Comparison of ENCODE assay signal across 11 cellular contexts in the genomic region with DNA sequence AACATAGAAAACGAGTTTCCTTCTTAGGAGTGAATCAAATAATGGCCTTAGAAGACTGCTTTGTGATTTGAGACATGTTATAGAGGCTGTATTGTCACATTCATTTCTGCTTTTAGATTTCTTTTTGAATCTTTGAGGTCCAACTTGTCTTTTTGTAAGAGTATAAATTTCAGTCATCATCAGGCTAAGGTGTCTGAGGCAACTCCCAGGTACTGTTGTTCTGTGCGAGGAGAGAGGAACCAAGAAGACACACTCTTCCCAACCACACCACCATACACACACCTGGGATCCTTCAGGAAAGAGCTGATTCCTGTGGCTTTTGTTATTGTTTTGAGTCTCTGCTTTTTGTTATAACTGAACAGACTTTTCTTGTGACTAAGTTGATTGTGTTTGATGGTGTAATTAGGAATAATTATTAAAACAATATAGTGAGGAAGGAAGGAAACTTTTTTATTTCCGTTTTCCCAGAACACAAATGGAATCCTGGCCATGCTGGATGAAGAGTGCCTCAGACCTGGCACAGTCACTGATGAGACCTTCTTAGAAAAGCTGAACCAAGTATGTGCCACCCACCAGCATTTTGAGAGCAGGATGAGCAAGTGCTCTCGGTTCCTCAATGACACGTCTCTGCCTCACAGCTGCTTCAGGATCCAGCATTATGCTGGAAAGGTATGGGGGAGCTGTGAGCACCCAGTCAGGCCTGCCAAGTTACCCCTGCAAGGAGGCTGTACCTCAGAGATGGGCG.
DNase-seq lines count a peak whose midpoint lies in the region; ATAC-seq, FAIRE-seq and TF ChIP-seq lines count a peak whose summit lies in the region.
"Had no signal": no experiment of that assay in that cellular context is flagged by ENCODE, and none has a peak within 500 bp of the region (broad histone marks: within the 10 kb centered on the region; RNA-seq: fewer than 3 reads in every experiment).

No MANE protein-coding gene starts in this region.

- peak overlapping the region; percentile 10 for H3K9ac ChIP-seq in endothelial cell of umbilical vein (replicated peaks; ENCODE audit: extremely low read depth, insufficient read depth, low read length)
- H3K9ac ChIP-seq: KMS-11 had no signal

- DNase-seq in CD1c-positive myeloid dendritic cell (ENCODE audit: extremely low spot score) (peak; percentile 90), HT1080 (ENCODE audit: low read depth) (peak; percentile 21), endothelial cell of umbilical vein (ENCODE audit: low read depth, low spot score) (peak; percentile 77), GF-D8 (lab: John Stamatoyannopoulos, UW) (no peak), NCI-H2029 treated with DMSO at 0.1 percent for 48 hours (lab: John Stamatoyannopoulos, UW) (no peak), SHP77 (lab: John Stamatoyannopoulos, UW) (no peak), NCI-H226 (no peak)
- DNase-seq: activated naive CD4-positive, alpha-beta T cell; NCI-H69 had no signal

- TF ChIP-seq CTCF in endothelial cell of umbilical vein (IDR thresholded peaks at IDR 0.05; ENCODE audit: extremely low read depth in 1 of 2, insufficient read depth in 1 of 2, low read depth in 1 of 2, low read length in 2 of 2): no peak

- peak overlapping the region; percentile 21 for H2AFZ ChIP-seq in endothelial cell of umbilical vein (ENCODE audit: low read depth, low read length)

- TF ChIP-seq POLR2A in endothelial cell of umbilical vein (IDR thresholded peaks at IDR 0.05; ENCODE audit: low read depth, low read length): no peak

- intact Hi-C loops in endothelial cell of umbilical vein (cut with micrococcal nuclease): loop anchor here (1.0 to 10.0 kb wide), 5 partner anchors 8 to 351 kb away; no protein-coding TSS in a partner anchor

- no peaks in the 10 kb centered on the region for H4K20me1 ChIP-seq in endothelial cell of umbilical vein (replicated peaks; ENCODE audit: control insufficient read depth, extremely low read depth, insufficient read depth, low read length)

- peak overlapping the region; percentile 77 for H3K27ac ChIP-seq in endothelial cell of umbilical vein (ENCODE audit: insufficient read depth, low read depth, low read length)
- H3K27ac ChIP-seq: KMS-11 had no signal

- no peaks in the 10 kb centered on the region for H3K9me3 ChIP-seq in endothelial cell of umbilical vein (replicated peaks; ENCODE audit: control insufficient read depth, insufficient read depth, low read length)

- H3K36me3 ChIP-seq in endothelial cell of umbilical vein (ENCODE audit: control insufficient read depth in 2 of 2, extremely low read depth in 1 of 2, insufficient read depth in 2 of 2, low read length in 2 of 2): no peaks in the 10 kb centered on the region

- no TSS peak for BruUV-seq in endothelial cell of umbilical vein (replicated peaks; lab: Mats Ljungman, UMichigan)

- H3K4me2 ChIP-seq in endothelial cell of umbilical vein (ENCODE audit: insufficient read depth, low read length): peak overlapping the region; percentile 30
- H3K4me2 ChIP-seq: KMS-11 had no signal

- H3K4me1 ChIP-seq in endothelial cell of umbilical vein (ENCODE audit: control insufficient read depth, extremely low read depth, insufficient read depth, low read length): peaks cover 50% of the 10 kb centered on the region

- H3K9me1 ChIP-seq in endothelial cell of umbilical vein (replicated peaks; ENCODE audit: control insufficient read depth, extremely low read depth, insufficient read depth, low read length): no peaks in the 10 kb centered on the region

- FAIRE-seq in endothelial cell of umbilical vein (lab: Jason Lieb, UNC): peak; percentile 95

- H3K27me3 ChIP-seq in endothelial cell of umbilical vein (ENCODE audit: control insufficient read depth in 2 of 2, insufficient read depth in 2 of 2, low read length in 2 of 2): no peaks in the 10 kb centered on the region

- CTCF ChIA-PET in endothelial cell of umbilical vein (lab: Charles Lee): interaction anchor here (1.0 to 1.8 kb wide), 7 partner anchors 9 to 167 kb away, joined by 3 to 6 read pairs (median 4); a partner anchor contains a TSS

- ATAC-seq in GM18868 (IDR thresholded peaks at IDR 0.05; ENCODE audit: unreplicated experiment): peak; percentile 88

- POLR2A ChIA-PET in endothelial cell of umbilical vein (lab: Charles Lee): no interaction called here

- H3K79me2 ChIP-seq in endothelial cell of umbilical vein (ENCODE audit: control insufficient read depth, insufficient read depth, low read length): no peaks in the 10 kb centered on the region

- dilution Hi-C loops in endothelial cell of umbilical vein (cut with MboI; ENCODE audit: extremely low pct_ligation_motif_present, low sequenced_read_pairs): no loop called here

- no peak overlapping the region for H3K4me3 ChIP-seq in endothelial cell of umbilical vein (replicated peaks in 1 of 3; ENCODE audit: insufficient read depth in 1 of 3, low read depth in 1 of 3, low read length in 3 of 3)

TF ChIP-seq in endothelial cell of umbilical vein, 7 proteins besides CTCF, POLR2A, EP300 and RAD21:
- no peak for TF ChIP-seq EZH2 (IDR thresholded peaks at IDR 0.05; ENCODE audit: borderline replicate concordance, low read depth, low read length, severe bottlenecking)
- TF ChIP-seq, protein P1, sequence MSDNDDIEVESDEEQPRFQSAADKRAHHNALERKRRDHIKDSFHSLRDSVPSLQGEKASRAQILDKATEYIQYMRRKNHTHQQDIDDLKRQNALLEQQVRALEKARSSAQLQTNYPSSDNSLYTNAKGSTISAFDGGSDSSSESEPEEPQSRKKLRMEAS (IDR thresholded peaks at IDR 0.05; ENCODE audit: insufficient read depth, insufficient read length): no peak
- TF ChIP-seq POLR2AphosphoS5 (IDR thresholded peaks at IDR 0.05; ENCODE audit: insufficient read depth, low read depth, low read length): no peak
- TF ChIP-seq MYC (IDR thresholded peaks at IDR 0.05; ENCODE audit: low read depth, low read length): peak; percentile 25
- TF ChIP-seq GATA2 (IDR thresholded peaks at IDR 0.05; ENCODE audit: insufficient read depth, insufficient read length, low read depth, low read length): no peak
- TF ChIP-seq FOS (IDR thresholded peaks at IDR 0.05; ENCODE audit: borderline replicate concordance, insufficient read depth, low read length): peak; percentile 54
- TF ChIP-seq JUN (IDR thresholded peaks at IDR 0.05; ENCODE audit: borderline replicate concordance, insufficient read depth, insufficient read length, low read depth): no peak

Comparison
In these comparisons a context has a peak if more than half of its experiments do, and no peak if none do; other contexts are left out.
1. DNase-seq: peak in CD1c-positive myeloid dendritic cell (single experiment), HT1080 (single experiment) and endothelial cell of umbilical vein (single experiment); none in GF-D8 (single experiment), NCI-H2029 treated with DMSO at 0.1 percent for 48 hours (single experiment), SHP77 (0 of 2) and NCI-H226 (single experiment).